In genomic region chr2:46942143-46942526, GRCh38 we compare ENCODE assay signal across 8 cellular contexts. TPM values are rescaled to one million over a fixed set of nuclear protein-coding genes. Genes with fewer than 3 reads are reported as not detected.
DNase-seq lines count a peak whose midpoint lies in the region; ATAC-seq and TF ChIP-seq lines count a peak whose summit lies in the region.

No MANE protein-coding gene starts in this region.

- H3K36me3 ChIP-seq in neuron (ENCODE audit: insufficient read depth, low read length) (no peaks in the 10 kb centered on the region), testis (ENCODE audit: low read depth, missing control alignments) (no peaks in the 10 kb centered on the region)

- peak overlapping the region in 1 of 2 donors; percentile 95 for H3K27ac ChIP-seq in testis

- intact Hi-C loops in testis (cut with DNase I; ENCODE audit: low total_unique reads) = no loop called here

- 5 to 8% methylated on average over 10 of the region's 10 CpGs for WGBS in testis, 2 donors

- peaks cover 11% of the 10 kb centered on the region for H3K4me1 ChIP-seq in neuron (ENCODE audit: insufficient read depth, low read length)
- peaks cover 24% of the 10 kb centered on the region for H3K4me1 ChIP-seq in testis

- H3K9me3 ChIP-seq in neuron (ENCODE audit: low read length) (no peaks in the 10 kb centered on the region), testis (no peaks in the 10 kb centered on the region)

- DNase-seq in COLO668 (lab: John Stamatoyannopoulos, UW; ENCODE audit: unreplicated experiment) = peak; percentile 36
- peak; percentile 27 for DNase-seq in M059J (ENCODE audit: low read depth)
- peak; percentile 82 for DNase-seq in activated CD8-positive, alpha-beta memory T cell treated with anti-CD3 and anti-CD28 coated beads, Interleukin-2, amount 50 U/mL, for 48 hours
- DNase-seq in testis = peak; percentile 41
- no peak for DNase-seq in NCI-H1048 (lab: John Stamatoyannopoulos, UW)

- ATAC-seq in GM21529 (IDR thresholded peaks at IDR 0.05; ENCODE audit: unreplicated experiment) (peak; percentile 44), esophagus mucosa (peak; percentile 69)

- no peak for TF ChIP-seq CTCF in testis (IDR thresholded peaks at IDR 0.05)

- H2AFZ ChIP-seq in neuron (ENCODE audit: low read depth, low read length) = peak overlapping the region; percentile 58

- H3K27me3 ChIP-seq in neuron (ENCODE audit: insufficient read depth, low read length) = no peaks in the 10 kb centered on the region
- no peaks in the 10 kb centered on the region for H3K27me3 ChIP-seq in testis

- H3K4me3 ChIP-seq in neuron (ENCODE audit: low read length) (peak overlapping the region; percentile 90), testis (peak overlapping the region; percentile 89 to 90)

- no peak for TF ChIP-seq POLR2A in testis (IDR thresholded peaks at IDR 0.05)

RNA-seq across cellular contexts. Expression of gene TTC7A, which starts 1.1 kb away (rescaled TPM):
- total RNA-seq in M059J (2014; rRNA removed; shearing (Covaris generic)) = 9.1 and 13.0 TPM in 2 replicates
- 19.1 TPM for total RNA-seq in esophagus mucosa
- 100 to 1,000 TPM in 1 of 2 donors, 10 to 100 TPM in 1; 96.7 to 171 TPM for total RNA-seq in testis
- 111 TPM for polyA plus RNA-seq in testis (ENCODE audit: insufficient read depth, low read depth, low replicate concordance)

RNA-seq across cellular contexts. Expression of gene MCFD2, which starts 26.5 kb away (rescaled TPM):
- total RNA-seq in M059J (2014; rRNA removed; shearing (Covaris generic)) = 199 and 365 TPM in 2 replicates
- total RNA-seq in esophagus mucosa (53.3 TPM), testis (10 to 100 TPM; 65.4 to 67.6 TPM)
- 74.5 TPM for polyA plus RNA-seq in testis (ENCODE audit: insufficient read depth, low read depth, low replicate concordance)
